Comparison of ENCODE assay signal across 8 cellular contexts in genomic region chr4:153750197-153750817, GRCh38. TPM values are rescaled to one million over a fixed set of nuclear protein-coding genes. Genes with fewer than 3 reads are reported as not detected.
DNase-seq lines count a peak whose midpoint lies in the region; ATAC-seq and TF ChIP-seq lines count a peak whose summit lies in the region.

No MANE protein-coding gene starts in this region.

- no peak for TF ChIP-seq POLR2A in heart left ventricle (IDR thresholded peaks at IDR 0.05)

- H3K27ac ChIP-seq in DND-41 (ENCODE audit: low read length) (no peak overlapping the region), heart left ventricle (no peak overlapping the region)

- no peak overlapping the region for H2AFZ ChIP-seq in DND-41 (ENCODE audit: low read depth, low read length)

- intact Hi-C loops in heart left ventricle (cut with DNase I), result loop anchor here in 7 of 10 donors (1.0 to 10.0 kb wide), 6 partner anchors 113 to 408 kb away; partner anchors contain the start of gene MND1 (in 2 of the 7)

- peaks cover 13% of the 10 kb centered on the region for H3K4me1 ChIP-seq in DND-41 (ENCODE audit: insufficient read depth, low read length)
- peaks cover 0 to 28% (median 0%) of the 10 kb centered on the region in 12 donors for H3K4me1 ChIP-seq in heart left ventricle

- no peaks in the 10 kb centered on the region for H4K20me1 ChIP-seq in DND-41 (ENCODE audit: insufficient read depth, low read length)

- H3K27me3 ChIP-seq in DND-41 (ENCODE audit: insufficient read depth, low read length, poor library complexity), result no peaks in the 10 kb centered on the region
- H3K27me3 ChIP-seq in heart left ventricle, result peaks cover 0 to 5% (median 0%) of the 10 kb centered on the region in 9 donors

- DNase-seq in DND-41 (peak; percentile 78), LNCaP clone FGC (ENCODE audit: low read depth) (peak; percentile 34), heart left ventricle (peak in 3 of 5 donors; percentile 39 to 61 (median 56)), retina (peak; percentile 63)
- peak; percentile 62 for DNase-seq in activated naive CD4-positive, alpha-beta T cell treated with anti-CD3 and anti-CD28 coated beads, Interleukin-2, amount 50 U/mL, for 16 hours

- H3K36me3 ChIP-seq in DND-41 (ENCODE audit: insufficient read depth, low read length), result no peaks in the 10 kb centered on the region
- H3K36me3 ChIP-seq in heart left ventricle, result no peaks in the 10 kb centered on the region

- H3K4me3 ChIP-seq in DND-41 (ENCODE audit: low read depth in 1 of 2, low read length in 2 of 2) (no peak overlapping the region), LNCaP clone FGC (ENCODE audit: low read depth, low read length) (no peak overlapping the region), heart left ventricle (no peak overlapping the region)

- H3K9me3 ChIP-seq in DND-41 (ENCODE audit: insufficient read depth, low read length, severe bottlenecking), result no peaks in the 10 kb centered on the region
- peaks cover 0 to 9% (median 0%) of the 10 kb centered on the region in 12 donors for H3K9me3 ChIP-seq in heart left ventricle

- TF ChIP-seq CTCF in DND-41 (IDR thresholded peaks at IDR 0.05; ENCODE audit: borderline replicate concordance, extremely low read depth, low read length, poor library complexity, severe bottlenecking) (peak; percentile 93), LNCaP clone FGC (IDR thresholded peaks at IDR 0.05; ENCODE audit: control insufficient read depth, extremely low read depth, insufficient read depth) (peak; percentile 84), heart left ventricle (IDR thresholded peaks at IDR 0.05) (peak; percentile 49 to 75 (median 64))

- WGBS in heart left ventricle, 4 donors, result 40 to 45% (median 43%) methylated on average over 5 of the region's 5 CpGs

- H3K4me2 ChIP-seq in DND-41 (ENCODE audit: insufficient read depth, low read length), result no peak overlapping the region

- H3K79me2 ChIP-seq in DND-41 (ENCODE audit: insufficient read depth, low read length), result no peaks in the 10 kb centered on the region

- H3K9ac ChIP-seq in DND-41 (ENCODE audit: low read depth, low read length), result no peak overlapping the region

- peak; percentile 98 for ATAC-seq in DND-41 (ENCODE audit: insufficient read depth, low read depth)
- ATAC-seq in GM21723 (IDR thresholded peaks at IDR 0.05; ENCODE audit: unreplicated experiment), result peak; percentile 92
- ATAC-seq in SK-N-SH treated with all-trans-retinoic acid at 6 μM for 48 hours, result peak; percentile 95
- peak; percentile 51 to 77 (median 70) for ATAC-seq in heart left ventricle
- ATAC-seq in GM21515 (IDR thresholded peaks at IDR 0.05; ENCODE audit: unreplicated experiment), result no peak

TF ChIP-seq in SK-N-SH treated with all-trans-retinoic acid at 6 μM for 48 hours, 23 proteins besides CTCF, POLR2A, EP300 and RAD21:
- TF ChIP-seq POU6F1 (CRISPR knock-in tag; IDR thresholded peaks at IDR 0.05; ENCODE audit: borderline replicate concordance, low read depth), result no peak
- TF ChIP-seq, protein P1, sequence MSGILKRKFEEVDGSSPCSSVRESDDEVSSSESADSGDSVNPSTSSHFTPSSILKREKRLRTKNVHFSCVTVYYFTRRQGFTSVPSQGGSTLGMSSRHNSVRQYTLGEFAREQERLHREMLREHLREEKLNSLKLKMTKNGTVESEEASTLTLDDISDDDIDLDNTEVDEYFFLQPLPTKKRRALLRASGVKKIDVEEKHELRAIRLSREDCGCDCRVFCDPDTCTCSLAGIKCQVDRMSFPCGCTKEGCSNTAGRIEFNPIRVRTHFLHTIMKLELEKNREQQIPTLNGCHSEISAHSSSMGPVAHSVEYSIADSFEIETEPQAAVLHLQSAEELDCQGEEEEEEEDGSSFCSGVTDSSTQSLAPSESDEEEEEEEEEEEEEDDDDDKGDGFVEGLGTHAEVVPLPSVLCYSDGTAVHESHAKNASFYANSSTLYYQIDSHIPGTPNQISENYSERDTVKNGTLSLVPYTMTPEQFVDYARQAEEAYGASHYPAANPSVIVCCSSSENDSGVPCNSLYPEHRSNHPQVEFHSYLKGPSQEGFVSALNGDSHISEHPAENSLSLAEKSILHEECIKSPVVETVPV (CRISPR knock-in tag; IDR thresholded peaks at IDR 0.05), result no peak
- TF ChIP-seq ZNF70 (CRISPR knock-in tag; IDR thresholded peaks at IDR 0.05), result no peak
- no peak for TF ChIP-seq CREB5 (CRISPR knock-in tag; IDR thresholded peaks at IDR 0.05; ENCODE audit: low read depth)
- TF ChIP-seq PATZ1 (CRISPR knock-in tag; IDR thresholded peaks at IDR 0.05; ENCODE audit: borderline replicate concordance), result no peak
- TF ChIP-seq ESRRG (CRISPR knock-in tag; IDR thresholded peaks at IDR 0.05), result no peak
- no peak for TF ChIP-seq TSHZ2 (CRISPR knock-in tag; IDR thresholded peaks at IDR 0.05)
- no peak for TF ChIP-seq TOX (CRISPR knock-in tag; IDR thresholded peaks at IDR 0.05; ENCODE audit: borderline replicate concordance)

RNA-seq across cellular contexts. Expression of gene RNF175, which starts 9.5 kb away (rescaled TPM):
- 1 to 10 TPM in 2 of 9 donors, under 1 TPM in 6, not detected in 1; 0.16 to 1.1 (median 0.62) TPM for total RNA-seq in heart left ventricle
- under 1 TPM; 0.44 to 0.53 TPM for polyA plus RNA-seq in heart left ventricle

RNA-seq across cellular contexts. Expression of gene SFRP2, which starts 38.6 kb away (rescaled TPM):
- 10 to 100 TPM in 1 of 9 donors, 1 to 10 TPM in 1, under 1 TPM in 5, not detected in 2; 0.16 to 18.8 (median 0.37) TPM for total RNA-seq in heart left ventricle
- 1 to 10 TPM in 1 of 2 donors, under 1 TPM in 1; 0.06 to 1.1 TPM for polyA plus RNA-seq in heart left ventricle
